ENCODE assay signal across 4 cellular contexts in the genomic region with DNA sequence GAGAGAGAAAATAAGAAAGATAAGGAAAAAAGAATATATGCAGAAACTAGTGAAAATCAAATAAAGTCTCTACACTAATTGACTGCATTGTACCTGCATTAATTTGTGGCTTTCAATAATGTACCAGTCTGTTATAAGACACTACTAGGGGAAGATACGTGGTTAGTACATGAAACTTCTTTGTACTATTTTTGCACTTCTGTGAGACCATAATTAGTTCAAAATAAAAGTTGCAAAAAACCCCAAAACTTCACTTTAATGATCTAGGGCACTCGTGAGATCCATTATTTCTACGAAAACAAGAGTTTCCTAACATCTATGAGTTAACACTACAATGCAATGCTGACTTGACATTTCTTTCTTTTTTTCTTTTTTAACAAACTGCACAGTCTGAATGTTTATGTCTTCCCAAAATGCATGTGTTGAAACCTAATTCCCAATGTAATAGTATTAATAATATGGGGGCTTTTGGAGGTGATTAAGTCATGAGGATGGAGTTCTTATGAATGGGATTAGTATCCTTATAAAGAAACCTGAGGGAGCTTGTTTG.
TF ChIP-seq lines count a peak whose summit lies in the region.

No MANE protein-coding gene starts in this region.

TF ChIP-seq in A549, 52 proteins besides CTCF, POLR2A, EP300 and RAD21:
- TF ChIP-seq MAFK (IDR thresholded peaks at IDR 0.05; ENCODE audit: partially characterized antibody) (peak; percentile 80), RNF2 (IDR thresholded peaks at IDR 0.05; ENCODE audit: borderline replicate concordance, low read depth) (no peak)

TF ChIP-seq in GM12891, 5 proteins besides CTCF, POLR2A, EP300 and RAD21:
- TF ChIP-seq POLR2AphosphoS5 (IDR thresholded peaks at IDR 0.05; ENCODE audit: low read depth, low read length): no peak
- TF ChIP-seq SPI1 (IDR thresholded peaks at IDR 0.05; ENCODE audit: low read depth, low read length): no peak
- no peak for TF ChIP-seq PAX5 (IDR thresholded peaks at IDR 0.05; ENCODE audit: insufficient read depth, low read length, severe bottlenecking)
- TF ChIP-seq POU2F2 (IDR thresholded peaks at IDR 0.05; ENCODE audit: low read depth, low read length): no peak
- no peak for TF ChIP-seq TAF1 (IDR thresholded peaks at IDR 0.05; ENCODE audit: low read depth, low read length)

TF ChIP-seq in GM12878, 131 proteins besides CTCF, POLR2A, EP300 and RAD21 (continues in another document):
- TF ChIP-seq ZNF217 (IDR thresholded peaks at IDR 0.05) (peak; percentile 77; the same call in 1 of the 2 replicates), SMAD1 (IDR thresholded peaks at IDR 0.05; ENCODE audit: low read depth, partially characterized antibody) (peak; percentile 4), BHLHE40 (IDR thresholded peaks at IDR 0.05; ENCODE audit: borderline replicate concordance in 1 of 2, low read depth in 2 of 2, low read length in 1 of 2) (peak; percentile 49 to 72; a peak in 3 of 4 replicates), ATF7 (IDR thresholded peaks at IDR 0.05; ENCODE audit: low read depth) (peak; percentile 81), MEF2B (IDR thresholded peaks at IDR 0.05; ENCODE audit: partially characterized antibody, poor library complexity, severe bottlenecking) (peak; percentile 97), ETV6 (conservative IDR thresholded peaks at IDR 0.05 in 1 of 2, IDR thresholded peaks at IDR 0.05 in 1 of 2; ENCODE audit: borderline replicate concordance in 1 of 2, low read depth in 1 of 2) (no peak), NFIC (IDR thresholded peaks at IDR 0.05; ENCODE audit: low read depth, low read length) (peak; percentile 36; the same call in 1 of the 2 replicates), NBN (IDR thresholded peaks at IDR 0.05) (peak; percentile 42; the same call in 1 of the 2 replicates), IKZF2 (IDR thresholded peaks at IDR 0.05) (peak; percentile 58 to 66; a peak in 2 of 4 replicates), MXI1 (IDR thresholded peaks at IDR 0.05; ENCODE audit: low read depth, low read length) (no peak), IKZF1 (conservative IDR thresholded peaks at IDR 0.05) (peak; percentile 32; the same call in 1 of the 2 replicates), MTA2 (IDR thresholded peaks at IDR 0.05; ENCODE audit: low read depth) (peak; percentile 99), CBX3 (IDR thresholded peaks at IDR 0.05; ENCODE audit: borderline replicate concordance, low read depth) (no peak), BACH1 (IDR thresholded peaks at IDR 0.05; ENCODE audit: borderline replicate concordance) (peak; percentile 44; the same call in 1 of the 2 replicates), ZNF274 (IDR thresholded peaks at IDR 0.05; ENCODE audit: insufficient read depth, insufficient read length) (no peak)
- TF ChIP-seq, protein P1, sequence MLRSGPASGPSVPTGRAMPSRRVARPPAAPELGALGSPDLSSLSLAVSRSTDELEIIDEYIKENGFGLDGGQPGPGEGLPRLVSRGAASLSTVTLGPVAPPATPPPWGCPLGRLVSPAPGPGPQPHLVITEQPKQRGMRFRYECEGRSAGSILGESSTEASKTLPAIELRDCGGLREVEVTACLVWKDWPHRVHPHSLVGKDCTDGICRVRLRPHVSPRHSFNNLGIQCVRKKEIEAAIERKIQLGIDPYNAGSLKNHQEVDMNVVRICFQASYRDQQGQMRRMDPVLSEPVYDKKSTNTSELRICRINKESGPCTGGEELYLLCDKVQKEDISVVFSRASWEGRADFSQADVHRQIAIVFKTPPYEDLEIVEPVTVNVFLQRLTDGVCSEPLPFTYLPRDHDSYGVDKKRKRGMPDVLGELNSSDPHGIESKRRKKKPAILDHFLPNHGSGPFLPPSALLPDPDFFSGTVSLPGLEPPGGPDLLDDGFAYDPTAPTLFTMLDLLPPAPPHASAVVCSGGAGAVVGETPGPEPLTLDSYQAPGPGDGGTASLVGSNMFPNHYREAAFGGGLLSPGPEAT (IDR thresholded peaks at IDR 0.05; ENCODE audit: low read depth): peak; percentile 84
- TF ChIP-seq, protein P2, sequence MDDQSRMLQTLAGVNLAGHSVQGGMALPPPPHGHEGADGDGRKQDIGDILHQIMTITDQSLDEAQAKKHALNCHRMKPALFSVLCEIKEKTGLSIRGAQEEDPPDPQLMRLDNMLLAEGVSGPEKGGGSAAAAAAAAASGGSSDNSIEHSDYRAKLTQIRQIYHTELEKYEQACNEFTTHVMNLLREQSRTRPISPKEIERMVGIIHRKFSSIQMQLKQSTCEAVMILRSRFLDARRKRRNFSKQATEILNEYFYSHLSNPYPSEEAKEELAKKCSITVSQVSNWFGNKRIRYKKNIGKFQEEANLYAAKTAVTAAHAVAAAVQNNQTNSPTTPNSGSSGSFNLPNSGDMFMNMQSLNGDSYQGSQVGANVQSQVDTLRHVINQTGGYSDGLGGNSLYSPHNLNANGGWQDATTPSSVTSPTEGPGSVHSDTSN (IDR thresholded peaks at IDR 0.05; ENCODE audit: insufficient replicate concordance, low read depth, low read length): no peak
- TF ChIP-seq, protein P3, sequence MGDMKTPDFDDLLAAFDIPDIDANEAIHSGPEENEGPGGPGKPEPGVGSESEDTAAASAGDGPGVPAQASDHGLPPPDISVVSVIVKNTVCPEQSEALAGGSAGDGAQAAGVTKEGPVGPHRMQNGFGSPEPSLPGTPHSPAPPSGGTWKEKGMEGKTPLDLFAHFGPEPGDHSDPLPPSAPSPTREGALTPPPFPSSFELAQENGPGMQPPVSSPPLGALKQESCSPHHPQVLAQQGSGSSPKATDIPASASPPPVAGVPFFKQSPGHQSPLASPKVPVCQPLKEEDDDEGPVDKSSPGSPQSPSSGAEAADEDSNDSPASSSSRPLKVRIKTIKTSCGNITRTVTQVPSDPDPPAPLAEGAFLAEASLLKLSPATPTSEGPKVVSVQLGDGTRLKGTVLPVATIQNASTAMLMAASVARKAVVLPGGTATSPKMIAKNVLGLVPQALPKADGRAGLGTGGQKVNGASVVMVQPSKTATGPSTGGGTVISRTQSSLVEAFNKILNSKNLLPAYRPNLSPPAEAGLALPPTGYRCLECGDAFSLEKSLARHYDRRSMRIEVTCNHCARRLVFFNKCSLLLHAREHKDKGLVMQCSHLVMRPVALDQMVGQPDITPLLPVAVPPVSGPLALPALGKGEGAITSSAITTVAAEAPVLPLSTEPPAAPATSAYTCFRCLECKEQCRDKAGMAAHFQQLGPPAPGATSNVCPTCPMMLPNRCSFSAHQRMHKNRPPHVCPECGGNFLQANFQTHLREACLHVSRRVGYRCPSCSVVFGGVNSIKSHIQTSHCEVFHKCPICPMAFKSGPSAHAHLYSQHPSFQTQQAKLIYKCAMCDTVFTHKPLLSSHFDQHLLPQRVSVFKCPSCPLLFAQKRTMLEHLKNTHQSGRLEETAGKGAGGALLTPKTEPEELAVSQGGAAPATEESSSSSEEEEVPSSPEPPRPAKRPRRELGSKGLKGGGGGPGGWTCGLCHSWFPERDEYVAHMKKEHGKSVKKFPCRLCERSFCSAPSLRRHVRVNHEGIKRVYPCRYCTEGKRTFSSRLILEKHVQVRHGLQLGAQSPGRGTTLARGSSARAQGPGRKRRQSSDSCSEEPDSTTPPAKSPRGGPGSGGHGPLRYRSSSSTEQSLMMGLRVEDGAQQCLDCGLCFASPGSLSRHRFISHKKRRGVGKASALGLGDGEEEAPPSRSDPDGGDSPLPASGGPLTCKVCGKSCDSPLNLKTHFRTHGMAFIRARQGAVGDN (IDR thresholded peaks at IDR 0.05): peak; percentile 24
- TF ChIP-seq, protein P4, sequence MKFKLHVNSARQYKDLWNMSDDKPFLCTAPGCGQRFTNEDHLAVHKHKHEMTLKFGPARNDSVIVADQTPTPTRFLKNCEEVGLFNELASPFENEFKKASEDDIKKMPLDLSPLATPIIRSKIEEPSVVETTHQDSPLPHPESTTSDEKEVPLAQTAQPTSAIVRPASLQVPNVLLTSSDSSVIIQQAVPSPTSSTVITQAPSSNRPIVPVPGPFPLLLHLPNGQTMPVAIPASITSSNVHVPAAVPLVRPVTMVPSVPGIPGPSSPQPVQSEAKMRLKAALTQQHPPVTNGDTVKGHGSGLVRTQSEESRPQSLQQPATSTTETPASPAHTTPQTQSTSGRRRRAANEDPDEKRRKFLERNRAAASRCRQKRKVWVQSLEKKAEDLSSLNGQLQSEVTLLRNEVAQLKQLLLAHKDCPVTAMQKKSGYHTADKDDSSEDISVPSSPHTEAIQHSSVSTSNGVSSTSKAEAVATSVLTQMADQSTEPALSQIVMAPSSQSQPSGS (IDR thresholded peaks at IDR 0.05; ENCODE audit: low read length): 0 out of 2 replicates have a peak, but pooled peaks have one; percentile 29

TF ChIP-seq in SK-N-SH treated with all-trans-retinoic acid at 6 μM for 48 hours, 23 proteins besides CTCF, POLR2A, EP300 and RAD21:
- TF ChIP-seq ZC3H10 (CRISPR knock-in tag; IDR thresholded peaks at IDR 0.05) (no peak), ISL1 (CRISPR knock-in tag; IDR thresholded peaks at IDR 0.05) (no peak), BACH2 (CRISPR knock-in tag; IDR thresholded peaks at IDR 0.05; ENCODE audit: borderline replicate concordance) (no peak), ZFP30 (CRISPR knock-in tag; IDR thresholded peaks at IDR 0.05) (no peak), CSDC2 (CRISPR knock-in tag; IDR thresholded peaks at IDR 0.05) (no peak), TCF4 (CRISPR knock-in tag; IDR thresholded peaks at IDR 0.05; ENCODE audit: borderline replicate concordance) (no peak), TOX (CRISPR knock-in tag; IDR thresholded peaks at IDR 0.05; ENCODE audit: borderline replicate concordance) (no peak), ZNF8 (CRISPR knock-in tag; IDR thresholded peaks at IDR 0.05) (no peak), RARB (CRISPR knock-in tag; IDR thresholded peaks at IDR 0.05) (no peak), ESRRG (CRISPR knock-in tag; IDR thresholded peaks at IDR 0.05) (no peak)
- TF ChIP-seq, protein P5, sequence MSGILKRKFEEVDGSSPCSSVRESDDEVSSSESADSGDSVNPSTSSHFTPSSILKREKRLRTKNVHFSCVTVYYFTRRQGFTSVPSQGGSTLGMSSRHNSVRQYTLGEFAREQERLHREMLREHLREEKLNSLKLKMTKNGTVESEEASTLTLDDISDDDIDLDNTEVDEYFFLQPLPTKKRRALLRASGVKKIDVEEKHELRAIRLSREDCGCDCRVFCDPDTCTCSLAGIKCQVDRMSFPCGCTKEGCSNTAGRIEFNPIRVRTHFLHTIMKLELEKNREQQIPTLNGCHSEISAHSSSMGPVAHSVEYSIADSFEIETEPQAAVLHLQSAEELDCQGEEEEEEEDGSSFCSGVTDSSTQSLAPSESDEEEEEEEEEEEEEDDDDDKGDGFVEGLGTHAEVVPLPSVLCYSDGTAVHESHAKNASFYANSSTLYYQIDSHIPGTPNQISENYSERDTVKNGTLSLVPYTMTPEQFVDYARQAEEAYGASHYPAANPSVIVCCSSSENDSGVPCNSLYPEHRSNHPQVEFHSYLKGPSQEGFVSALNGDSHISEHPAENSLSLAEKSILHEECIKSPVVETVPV (CRISPR knock-in tag; IDR thresholded peaks at IDR 0.05): no peak
- TF ChIP-seq, protein P6, sequence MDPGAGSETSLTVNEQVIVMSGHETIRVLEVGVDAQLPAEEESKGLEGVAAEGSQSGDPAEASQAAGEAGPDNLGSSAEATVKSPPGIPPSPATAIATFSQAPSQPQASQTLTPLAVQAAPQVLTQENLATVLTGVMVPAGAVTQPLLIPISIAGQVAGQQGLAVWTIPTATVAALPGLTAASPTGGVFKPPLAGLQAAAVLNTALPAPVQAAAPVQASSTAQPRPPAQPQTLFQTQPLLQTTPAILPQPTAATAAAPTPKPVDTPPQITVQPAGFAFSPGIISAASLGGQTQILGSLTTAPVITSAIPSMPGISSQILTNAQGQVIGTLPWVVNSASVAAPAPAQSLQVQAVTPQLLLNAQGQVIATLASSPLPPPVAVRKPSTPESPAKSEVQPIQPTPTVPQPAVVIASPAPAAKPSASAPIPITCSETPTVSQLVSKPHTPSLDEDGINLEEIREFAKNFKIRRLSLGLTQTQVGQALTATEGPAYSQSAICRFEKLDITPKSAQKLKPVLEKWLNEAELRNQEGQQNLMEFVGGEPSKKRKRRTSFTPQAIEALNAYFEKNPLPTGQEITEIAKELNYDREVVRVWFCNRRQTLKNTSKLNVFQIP (CRISPR knock-in tag; IDR thresholded peaks at IDR 0.05; ENCODE audit: borderline replicate concordance, low read depth): no peak
- TF ChIP-seq, protein P7, sequence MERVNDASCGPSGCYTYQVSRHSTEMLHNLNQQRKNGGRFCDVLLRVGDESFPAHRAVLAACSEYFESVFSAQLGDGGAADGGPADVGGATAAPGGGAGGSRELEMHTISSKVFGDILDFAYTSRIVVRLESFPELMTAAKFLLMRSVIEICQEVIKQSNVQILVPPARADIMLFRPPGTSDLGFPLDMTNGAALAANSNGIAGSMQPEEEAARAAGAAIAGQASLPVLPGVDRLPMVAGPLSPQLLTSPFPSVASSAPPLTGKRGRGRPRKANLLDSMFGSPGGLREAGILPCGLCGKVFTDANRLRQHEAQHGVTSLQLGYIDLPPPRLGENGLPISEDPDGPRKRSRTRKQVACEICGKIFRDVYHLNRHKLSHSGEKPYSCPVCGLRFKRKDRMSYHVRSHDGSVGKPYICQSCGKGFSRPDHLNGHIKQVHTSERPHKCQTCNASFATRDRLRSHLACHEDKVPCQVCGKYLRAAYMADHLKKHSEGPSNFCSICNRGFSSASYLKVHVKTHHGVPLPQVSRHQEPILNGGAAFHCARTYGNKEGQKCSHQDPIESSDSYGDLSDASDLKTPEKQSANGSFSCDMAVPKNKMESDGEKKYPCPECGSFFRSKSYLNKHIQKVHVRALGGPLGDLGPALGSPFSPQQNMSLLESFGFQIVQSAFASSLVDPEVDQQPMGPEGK (CRISPR knock-in tag; IDR thresholded peaks at IDR 0.05; ENCODE audit: borderline replicate concordance): no peak
